10 cellular contexts compared by ENCODE assay signal in genomic region chr11:104897891-104898684, GRCh38. TPM values are rescaled to one million over a fixed set of nuclear protein-coding genes. Genes with fewer than 3 reads are reported as not detected.
A peak's percentile ranks its signal among the peaks of the same experiment; 100 is the strongest.
DNase-seq lines count a peak whose midpoint lies in the region; ATAC-seq and TF ChIP-seq lines count a peak whose summit lies in the region.
"Had no signal": no experiment of that assay in that cellular context is flagged by ENCODE, and none has a peak within 500 bp of the region (broad histone marks: within the 10 kb centered on the region; RNA-seq: fewer than 3 reads in every experiment).

CASP12 (minus strand) TSS chr11:104898460.

- peaks cover 2% of the 10 kb centered on the region for H3K36me3 ChIP-seq in CD4-positive, CD25-positive, alpha-beta regulatory T cell (ENCODE audit: control insufficient read depth, insufficient read depth, low read length)
- H3K36me3 ChIP-seq: cardiac muscle cell had no signal

- peaks cover 34 to 46% (median 42%) of the 10 kb centered on the region in 4 donors for H3K4me1 Mint-ChIP-seq in CD4-positive, CD25-positive, alpha-beta regulatory T cell
- H3K4me1 Mint-ChIP-seq in mesothelial cell of epicardium = peaks cover 24% of the 10 kb centered on the region
- H3K4me1 Mint-ChIP-seq in CD4-positive, alpha-beta T cell (ENCODE audit: low read depth) = peaks cover 16% of the 10 kb centered on the region

- intact Hi-C loops in CD4-positive, alpha-beta T cell (cut with DNase I, micrococcal nuclease) = no loop called here

- peak within 1 kb of the TSS; percentile 89 to 92 (median 91) for H3K27ac Mint-ChIP-seq in CD4-positive, CD25-positive, alpha-beta regulatory T cell
- H3K27ac Mint-ChIP-seq in mesothelial cell of epicardium = peak within 1 kb of the TSS; percentile 19
- no peak within 1 kb of the TSS for H3K27ac Mint-ChIP-seq in CD4-positive, alpha-beta T cell

- POLR2A ChIA-PET in CD4-positive, alpha-beta T cell (lab: Charles Lee) = no interaction called here

- H3K4me3 ChIP-seq in CD4-positive, CD25-positive, alpha-beta regulatory T cell (ENCODE audit: low read depth, low read length) = peak within 1 kb of the TSS; percentile 78
- H3K4me3 ChIP-seq: cardiac muscle cell had no signal

- no peaks in the 10 kb centered on the region for H3K27me3 ChIP-seq in CD4-positive, CD25-positive, alpha-beta regulatory T cell (ENCODE audit: control insufficient read depth, insufficient read depth, low read length)
- no peaks in the 10 kb centered on the region for H3K27me3 ChIP-seq in CD4-positive, alpha-beta T cell (ENCODE audit: control insufficient read depth, insufficient read depth, low read length)
- H3K27me3 ChIP-seq: cardiac muscle cell had no signal

- peak in 2 of 3 donors; percentile 35 to 59 for DNase-seq in CD4-positive, CD25-positive, alpha-beta regulatory T cell
- DNase-seq in astrocyte of the hippocampus (ENCODE audit: low read depth, low spot score) = peak; percentile 5
- no peak for DNase-seq in mesothelial cell of epicardium (ENCODE audit: low spot score in 2 of 2, unreplicated experiment in 2 of 2)
- no peak for DNase-seq in midbrain (lab: John Stamatoyannopoulos, UW)
- DNase-seq in CD4-positive, alpha-beta T cell = no peak
- DNase-seq in hypothalamus (lab: John Stamatoyannopoulos, UW) = no peak
- no peak for DNase-seq in SW 1271 (lab: John Stamatoyannopoulos, UW)
- DNase-seq: NCI-H1694 treated with DMSO at 0.1 percent for 48 hours had no signal

- H3K27me3 Mint-ChIP-seq in CD4-positive, CD25-positive, alpha-beta regulatory T cell = no peaks in the 10 kb centered on the region
- H3K27me3 Mint-ChIP-seq in mesothelial cell of epicardium (ENCODE audit: low read depth) = no peaks in the 10 kb centered on the region
- H3K27me3 Mint-ChIP-seq in CD4-positive, alpha-beta T cell = no peaks in the 10 kb centered on the region

- peak within 1 kb of the TSS; percentile 42 to 90 (median 84) for H3K4me3 Mint-ChIP-seq in CD4-positive, CD25-positive, alpha-beta regulatory T cell
- no peak within 1 kb of the TSS for H3K4me3 Mint-ChIP-seq in mesothelial cell of epicardium
- H3K4me3 Mint-ChIP-seq in CD4-positive, alpha-beta T cell = no peak within 1 kb of the TSS

- no peak for TF ChIP-seq CTCF in mesothelial cell of epicardium (IDR thresholded peaks at IDR 0.05; ENCODE audit: unreplicated experiment)
- no peak for TF ChIP-seq CTCF in CD4-positive, alpha-beta T cell (IDR thresholded peaks at IDR 0.05)

- peaks cover 0 to 1% (median 0%) of the 10 kb centered on the region in 7 donors for H3K9me3 Mint-ChIP-seq in CD4-positive, CD25-positive, alpha-beta regulatory T cell
- H3K9me3 Mint-ChIP-seq in mesothelial cell of epicardium = peaks cover 14% of the 10 kb centered on the region
- no peaks in the 10 kb centered on the region for H3K9me3 Mint-ChIP-seq in CD4-positive, alpha-beta T cell

- H3K9me3 ChIP-seq in CD4-positive, CD25-positive, alpha-beta regulatory T cell (ENCODE audit: control insufficient read depth in 2 of 2, low read length in 2 of 2) = no peaks in the 10 kb centered on the region
- no peaks in the 10 kb centered on the region for H3K9me3 ChIP-seq in CD4-positive, alpha-beta T cell (ENCODE audit: control insufficient read depth, low read length)

- H3K36me3 Mint-ChIP-seq in CD4-positive, CD25-positive, alpha-beta regulatory T cell = peaks cover 12% of the 10 kb centered on the region
- H3K36me3 Mint-ChIP-seq in mesothelial cell of epicardium = no peaks in the 10 kb centered on the region
- no peaks in the 10 kb centered on the region for H3K36me3 Mint-ChIP-seq in CD4-positive, alpha-beta T cell (ENCODE audit: low read depth)

- peak within 1 kb of the TSS; percentile 62 for H3K27ac ChIP-seq in CD4-positive, CD25-positive, alpha-beta regulatory T cell (ENCODE audit: insufficient read depth, low read length, poor library complexity, severe bottlenecking)
- no peak within 1 kb of the TSS for H3K27ac ChIP-seq in CD4-positive, alpha-beta T cell (ENCODE audit: low read depth, low read length)
- H3K27ac ChIP-seq: cardiac muscle cell had no signal

- peak; percentile 71 to 83 for ATAC-seq in CD4-positive, CD25-positive, alpha-beta regulatory T cell (ENCODE audit: low read depth in 2 of 2)
- ATAC-seq in GM21529 (IDR thresholded peaks at IDR 0.05; ENCODE audit: unreplicated experiment) = peak; percentile 74
- no peak for ATAC-seq in CD4-positive, alpha-beta T cell (ENCODE audit: poor library complexity)

- CTCF ChIA-PET in CD4-positive, alpha-beta T cell (lab: Charles Lee) = no interaction called here

- peaks cover 13% of the 10 kb centered on the region for H3K4me1 ChIP-seq in CD4-positive, CD25-positive, alpha-beta regulatory T cell (ENCODE audit: control insufficient read depth, insufficient read depth, low read length, poor library complexity, severe bottlenecking)

RNA-seq across cellular contexts. Expression of gene CASP12, which starts in this region (rescaled TPM):
- total RNA-seq in CD4-positive, CD25-positive, alpha-beta regulatory T cell = 0.72 TPM
- polyA plus RNA-seq in CD4-positive, CD25-positive, alpha-beta regulatory T cell = under 1 TPM in 3 of 4 donors, not detected in 1; 0.37 to 0.77 (median 0.49) TPM
- total RNA-seq in mesothelial cell of epicardium = not detected in 3 replicates
- not detected for total RNA-seq in CD4-positive, alpha-beta T cell
- total RNA-seq: cardiac muscle cell had no signal

Comparison
In these comparisons a context has a peak if more than half of its experiments do, and no peak if none do; other contexts are left out.
1. Peak in DNase-seq, ATAC-seq, H3K4me3 ChIP-seq and H3K27ac ChIP-seq in CD4-positive, CD25-positive, alpha-beta regulatory T cell; RNA of the gene not detected or under 1 TPM.
2. H3K4me3 Mint-ChIP-seq: peak in CD4-positive, CD25-positive, alpha-beta regulatory T cell (4 of 4); none in mesothelial cell of epicardium (single experiment) and CD4-positive, alpha-beta T cell (single experiment).